ENCODE assay signal across 17 cellular contexts in the genomic region with DNA sequence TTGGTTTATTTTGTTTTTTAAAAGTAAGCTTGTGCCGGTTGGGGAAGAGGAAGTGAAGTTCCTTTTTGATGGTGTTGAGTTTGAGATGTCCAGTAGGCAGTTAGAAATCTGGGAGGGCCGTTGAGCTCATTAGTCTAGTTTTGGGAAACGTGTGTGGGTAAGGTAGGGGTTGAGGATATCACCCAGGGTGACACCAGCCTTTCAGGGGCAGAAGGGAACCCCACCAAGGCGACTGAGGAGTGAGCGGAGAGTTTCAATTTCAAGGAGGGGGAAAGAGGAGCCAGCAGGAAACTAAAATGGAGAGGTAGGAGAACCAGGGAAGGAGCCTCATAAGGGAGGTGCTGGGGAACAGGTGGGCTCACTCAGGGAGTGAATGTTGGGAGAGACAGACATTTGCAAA. TPM values are rescaled to one million over a fixed set of nuclear protein-coding genes. Genes with fewer than 3 reads are reported as not detected.
DNase-seq lines count a peak whose midpoint lies in the region; ATAC-seq, FAIRE-seq and TF ChIP-seq lines count a peak whose summit lies in the region.
"Had no signal": no experiment of that assay in that cellular context is flagged by ENCODE, and none has a peak within 500 bp of the region (broad histone marks: within the 10 kb centered on the region; RNA-seq: fewer than 3 reads in every experiment).

No MANE protein-coding gene starts in this region.

- POLR2A ChIA-PET in A549 (lab: Yijun Ruan, JAX), result interaction anchor here (0.6 kb wide), 1 partner anchor 15 kb away, joined by 4 read pairs; no protein-coding TSS in a partner anchor
- POLR2A ChIA-PET in CD8-positive, alpha-beta memory T cell (lab: Charles Lee), result no interaction called here

- DNase-seq in A549 (ENCODE audit: low read depth in 1 of 2, low spot score in 1 of 2), result no peak
- DNase-seq in CD8-positive, alpha-beta memory T cell, result no peak
- DNase-seq in activated T-helper 1 cell treated with anti-CD3 and anti-CD28 coated beads, Interleukin-12 subunit alpha, Interleukin-12 subunit beta, Interleukin-2, Interleukin-4 antibody, amounts not matched to agents 30 ng/mL and 10 ng/mL and 1 ng/mL, durations not matched to agents 14 hours and 24 hours and 36 hours (ENCODE audit: low spot score), result no peak
- DNase-seq in keratinocyte (ENCODE audit: low read depth, low spot score), result no peak
- no peak for DNase-seq in neuronal stem cell (ENCODE audit: low spot score)
- no peak for DNase-seq in heart left ventricle
- DNase-seq in AG08395 (ENCODE audit: low spot score), result no peak
- DNase-seq: activated gamma-delta T cell; KG1; NCI-H187 treated with DMSO at 0.1 percent for 48 hours; NCI-H748 treated with DMSO at 0.1 percent for 48 hours; SJCRH30; stimulated activated CD4-positive, alpha-beta T cell treated with anti-CD3 and anti-CD28 coated beads, Interleukin-2, amount 100 ng/mL, for 48 hours; stomach had no signal

- peaks cover 90 to 100% (median 100%) of the 10 kb centered on the region in 3 donors for H3K4me1 Mint-ChIP-seq in CD8-positive, alpha-beta memory T cell
- peaks cover 72% of the 10 kb centered on the region for H3K4me1 Mint-ChIP-seq in activated T-helper 1 cell treated with anti-CD3 and anti-CD28 coated beads, Interleukin-12 subunit alpha, Interleukin-12 subunit beta, Interleukin-2, Interleukin-4 antibody, amounts not matched to agents 30 ng/mL and 10 ng/mL and 1 ng/mL, durations not matched to agents 14 hours and 24 hours and 36 hours (ENCODE audit: low read depth)

- no peak for TF ChIP-seq RAD21 in A549 (conservative IDR thresholded peaks at IDR 0.05 in 1 of 2, IDR thresholded peaks at IDR 0.05 in 1 of 2)

- FAIRE-seq in A549 (lab: Jason Lieb, UNC), result no peak
- FAIRE-seq in keratinocyte (lab: Jason Lieb, UNC), result no peak

- peaks cover 0 to 93% (median 27%) of the 10 kb centered on the region in 3 donors for H3K36me3 Mint-ChIP-seq in CD8-positive, alpha-beta memory T cell
- peaks cover 34% of the 10 kb centered on the region for H3K36me3 Mint-ChIP-seq in activated T-helper 1 cell treated with anti-CD3 and anti-CD28 coated beads, Interleukin-12 subunit alpha, Interleukin-12 subunit beta, Interleukin-2, Interleukin-4 antibody, amounts not matched to agents 30 ng/mL and 10 ng/mL and 1 ng/mL, durations not matched to agents 14 hours and 24 hours and 36 hours (ENCODE audit: low read depth)

- TF ChIP-seq POLR2A in A549 (IDR thresholded peaks at IDR 0.05; ENCODE audit: low read length) (no peak), heart left ventricle (IDR thresholded peaks at IDR 0.05) (no peak)

- H3K9me3 Mint-ChIP-seq in CD8-positive, alpha-beta memory T cell, result no peaks in the 10 kb centered on the region
- H3K9me3 Mint-ChIP-seq in activated T-helper 1 cell treated with anti-CD3 and anti-CD28 coated beads, Interleukin-12 subunit alpha, Interleukin-12 subunit beta, Interleukin-2, Interleukin-4 antibody, amounts not matched to agents 30 ng/mL and 10 ng/mL and 1 ng/mL, durations not matched to agents 14 hours and 24 hours and 36 hours, result no peaks in the 10 kb centered on the region

- H3K27ac ChIP-seq in A549 (peak overlapping the region in 1 of 2 experiments; percentile 84; a peak in 4 of 6 replicates), keratinocyte (ENCODE audit: control insufficient read depth, insufficient read depth, low read length) (peak overlapping the region; percentile 15), neuronal stem cell (replicated peaks; ENCODE audit: low read length) (no peak overlapping the region), heart left ventricle (no peak overlapping the region)
- no peak overlapping the region for H3K27ac ChIP-seq in CD8-positive, alpha-beta memory T cell (ENCODE audit: low read depth, low read length)
- H3K27ac ChIP-seq: C4-2B, SJCRH30, VCaP had no signal

- H3K4me1 ChIP-seq in A549 (peaks cover 83% of the 10 kb centered on the region), keratinocyte (ENCODE audit: control insufficient read depth, extremely low read depth, insufficient read depth, low read length) (peaks cover 59% of the 10 kb centered on the region), neuronal stem cell (ENCODE audit: control insufficient read depth in 2 of 2, insufficient read depth in 1 of 2, low read depth in 1 of 2, low read length in 2 of 2) (peaks cover 0 to 7% of the 10 kb centered on the region in 2 donors), heart left ventricle (peaks cover 16 to 98% (median 78%) of the 10 kb centered on the region in 12 donors)
- peaks cover 61% of the 10 kb centered on the region for H3K4me1 ChIP-seq in CD8-positive, alpha-beta memory T cell (ENCODE audit: insufficient read depth, low read length)
- H3K4me1 ChIP-seq: SJCRH30 had no signal

- H3K9me3 ChIP-seq in A549, result no peaks in the 10 kb centered on the region
- no peaks in the 10 kb centered on the region for H3K9me3 ChIP-seq in CD8-positive, alpha-beta memory T cell (ENCODE audit: low read length)
- H3K9me3 ChIP-seq in keratinocyte (ENCODE audit: control insufficient read depth, low read depth, low read length), result no peaks in the 10 kb centered on the region
- no peaks in the 10 kb centered on the region for H3K9me3 ChIP-seq in neuronal stem cell (replicated peaks in 1 of 2; ENCODE audit: control insufficient read depth in 2 of 2, insufficient read depth in 1 of 2, low read depth in 1 of 2, low read length in 2 of 2)
- H3K9me3 ChIP-seq in heart left ventricle, result no peaks in the 10 kb centered on the region
- H3K9me3 ChIP-seq: SJCRH30, stomach had no signal

- peaks cover 18% of the 10 kb centered on the region for H3K36me3 ChIP-seq in CD8-positive, alpha-beta memory T cell (ENCODE audit: insufficient read depth, low read length)
- H3K36me3 ChIP-seq in keratinocyte (ENCODE audit: control insufficient read depth in 2 of 2, extremely low read depth in 1 of 2, insufficient read depth in 2 of 2, low read length in 2 of 2), result peaks cover 21 to 42% of the 10 kb centered on the region in 2 experiments
- peaks cover 12 to 98% of the 10 kb centered on the region in 2 donors for H3K36me3 ChIP-seq in neuronal stem cell (replicated peaks in 1 of 2; ENCODE audit: control insufficient read depth in 2 of 2, insufficient read depth in 2 of 2, low read length in 2 of 2)
- H3K36me3 ChIP-seq in heart left ventricle, result peaks cover 3 to 53% (median 34%) of the 10 kb centered on the region in 9 donors

- H4K20me1 ChIP-seq in keratinocyte (ENCODE audit: control insufficient read depth, extremely low read depth, insufficient read depth, low read length), result peaks cover 37% of the 10 kb centered on the region

- H3K23ac ChIP-seq in neuronal stem cell (ENCODE audit: low read depth, low read length, poor library complexity), result no peak overlapping the region

- peaks cover 4% of the 10 kb centered on the region for H3K79me1 ChIP-seq in neuronal stem cell (ENCODE audit: low read depth, low read length)

- H3K14ac ChIP-seq in neuronal stem cell (ENCODE audit: low read length), result no peak overlapping the region

- no peak overlapping the region for H2BK12ac ChIP-seq in neuronal stem cell (ENCODE audit: low read length)

- no peak overlapping the region for H4K8ac ChIP-seq in neuronal stem cell (ENCODE audit: low read depth, low read length)

- no peak overlapping the region for H2AFZ ChIP-seq in keratinocyte (ENCODE audit: control insufficient read depth, low read length)
- H2AFZ ChIP-seq in neuronal stem cell (ENCODE audit: low read length), result no peak overlapping the region

- H3K27me3 ChIP-seq in CD8-positive, alpha-beta memory T cell (ENCODE audit: insufficient read depth, low read length, poor library complexity, severe bottlenecking), result no peaks in the 10 kb centered on the region
- H3K27me3 ChIP-seq in keratinocyte (ENCODE audit: control insufficient read depth, extremely low read depth, insufficient read depth, low read length) (no peaks in the 10 kb centered on the region), neuronal stem cell (ENCODE audit: control insufficient read depth in 3 of 3, insufficient read depth in 3 of 3, low read depth in 1 of 3, low read length in 3 of 3) (no peaks in the 10 kb centered on the region), heart left ventricle (no peaks in the 10 kb centered on the region)
- H3K27me3 ChIP-seq: SJCRH30, stomach had no signal

- H2BK15ac ChIP-seq in neuronal stem cell (ENCODE audit: low read length), result no peak overlapping the region

- H3K27me3 Mint-ChIP-seq in CD8-positive, alpha-beta memory T cell, result no peaks in the 10 kb centered on the region
- H3K27me3 Mint-ChIP-seq in activated T-helper 1 cell treated with anti-CD3 and anti-CD28 coated beads, Interleukin-12 subunit alpha, Interleukin-12 subunit beta, Interleukin-2, Interleukin-4 antibody, amounts not matched to agents 30 ng/mL and 10 ng/mL and 1 ng/mL, durations not matched to agents 14 hours and 24 hours and 36 hours (ENCODE audit: insufficient read depth), result no peaks in the 10 kb centered on the region

- no peak overlapping the region for H2BK5ac ChIP-seq in neuronal stem cell (ENCODE audit: low read length)

- intact Hi-C loops in activated T-helper 1 cell treated with anti-CD3 and anti-CD28 coated beads, Interleukin-12 subunit alpha, Interleukin-12 subunit beta, Interleukin-2, Interleukin-4 antibody, amounts not matched to agents 30 ng/mL and 10 ng/mL and 1 ng/mL, durations not matched to agents 14 hours and 24 hours and 36 hours (cut with micrococcal nuclease), result no loop called here
- intact Hi-C loops in heart left ventricle (cut with DNase I), result no loop called here

- no peak overlapping the region for H3K4me3 ChIP-seq in A549
- H3K4me3 ChIP-seq in CD8-positive, alpha-beta memory T cell (ENCODE audit: low read length), result no peak overlapping the region
- no peak overlapping the region for H3K4me3 ChIP-seq in keratinocyte (ENCODE audit: control insufficient read depth in 2 of 3, extremely low read depth in 1 of 3, insufficient read depth in 2 of 3, low read depth in 1 of 3, low read length in 3 of 3)
- no peak overlapping the region for H3K4me3 ChIP-seq in neuronal stem cell (ENCODE audit: low read length in 2 of 2)
- no peak overlapping the region for H3K4me3 ChIP-seq in heart left ventricle
- H3K4me3 ChIP-seq: SJCRH30, stomach had no signal

- no peak for ATAC-seq in A549
- ATAC-seq in heart left ventricle, result no peak
- no peak for ATAC-seq in activated CD4-positive, CD25-positive, alpha-beta regulatory T cell treated with anti-CD3 and anti-CD28 coated beads, Interleukin-2, amount 50 U/mL, for 24 hours

- H2BK120ac ChIP-seq in neuronal stem cell (ENCODE audit: low read depth, low read length), result no peak overlapping the region

- peak overlapping the region; percentile 47 to 86 (median 76) for H3K27ac Mint-ChIP-seq in CD8-positive, alpha-beta memory T cell
- H3K27ac Mint-ChIP-seq in activated T-helper 1 cell treated with anti-CD3 and anti-CD28 coated beads, Interleukin-12 subunit alpha, Interleukin-12 subunit beta, Interleukin-2, Interleukin-4 antibody, amounts not matched to agents 30 ng/mL and 10 ng/mL and 1 ng/mL, durations not matched to agents 14 hours and 24 hours and 36 hours, result peak overlapping the region; percentile 50

- H3K4me3 Mint-ChIP-seq in CD8-positive, alpha-beta memory T cell, result peak overlapping the region in 6 of 7 donors; percentile 16 to 59 (median 45)
- no peak overlapping the region for H3K4me3 Mint-ChIP-seq in activated T-helper 1 cell treated with anti-CD3 and anti-CD28 coated beads, Interleukin-12 subunit alpha, Interleukin-12 subunit beta, Interleukin-2, Interleukin-4 antibody, amounts not matched to agents 30 ng/mL and 10 ng/mL and 1 ng/mL, durations not matched to agents 14 hours and 24 hours and 36 hours

- dilution Hi-C loops in keratinocyte (cut with MboI; ENCODE audit: extremely low pct_ligation_motif_present, low sequenced_read_pairs), result loop anchor here (25.0 kb wide), 1 partner anchor 177 kb away; no protein-coding TSS in a partner anchor

- peaks cover 4% of the 10 kb centered on the region for H3K9me1 ChIP-seq in keratinocyte (ENCODE audit: control insufficient read depth, extremely low read depth, insufficient read depth, low read length)

- H4K91ac ChIP-seq in neuronal stem cell (ENCODE audit: low read depth, low read length, poor library complexity), result no peak overlapping the region

- WGBS in A549 (ENCODE audit: missing lambda C conversion rate), result 90% methylated on average over 5 of the region's 5 CpGs
- WGBS in neuronal stem cell (ENCODE audit: extremely low coverage in 2 of 2, insufficient read length in 2 of 2, insufficient replicate concordance in 1 of 2), 2 donors, result no CpG with 5 or more reads among the region's 5 CpGs
- WGBS in heart left ventricle, 4 donors, result 69 to 76% (median 73%) methylated on average over 5 of the region's 5 CpGs

- no peak overlapping the region for H3K9ac ChIP-seq in keratinocyte (ENCODE audit: control insufficient read depth, extremely low read depth, insufficient read depth, low read length)
- no peak overlapping the region for H3K9ac ChIP-seq in neuronal stem cell (ENCODE audit: low read depth, low read length, poor library complexity)

- TF ChIP-seq EP300 in A549 (IDR thresholded peaks at IDR 0.05), result no peak

- H3K18ac ChIP-seq in neuronal stem cell (ENCODE audit: low read length), result no peak overlapping the region

- no peak for TF ChIP-seq CTCF in A549 (IDR thresholded peaks at IDR 0.05)
- TF ChIP-seq CTCF in keratinocyte (optimal IDR thresholded peaks at IDR 0.05 in 1 of 3, IDR thresholded peaks at IDR 0.05 in 1 of 3, conservative IDR thresholded peaks at IDR 0.05 in 1 of 3; ENCODE audit: extremely low read depth in 1 of 3, insufficient read depth in 2 of 3, low read length in 3 of 3), result no peak
- no peak for TF ChIP-seq CTCF in heart left ventricle (IDR thresholded peaks at IDR 0.05)

- CTCF ChIA-PET in A549 (lab: Yijun Ruan, JAX), result interaction anchor here (0.6 to 2.2 kb wide), 3 partner anchors 11 to 178 kb away, joined by 3 to 10 read pairs (median 8); no protein-coding TSS in a partner anchor
- CTCF ChIA-PET in CD8-positive, alpha-beta memory T cell (lab: Charles Lee), result interaction anchor here (1.8 kb wide), 1 partner anchor 25 kb away, joined by 4 read pairs; no protein-coding TSS in a partner anchor

- H2AK5ac ChIP-seq in neuronal stem cell (ENCODE audit: low read depth, low read length), result no peak overlapping the region

- H3K4me2 ChIP-seq in A549 (peak overlapping the region; percentile 17; the same call in 1 of the 3 replicates), keratinocyte (ENCODE audit: control insufficient read depth, extremely low read depth, insufficient read depth, low read depth, low read length) (no peak overlapping the region), neuronal stem cell (ENCODE audit: insufficient read depth, low read length, poor library complexity, severe bottlenecking) (no peak overlapping the region)

- H3K4ac ChIP-seq in neuronal stem cell (ENCODE audit: low read length), result no peak overlapping the region

- H3K79me2 ChIP-seq in keratinocyte (ENCODE audit: control insufficient read depth, insufficient read depth, low read length), result peaks cover 97% of the 10 kb centered on the region

RNA-seq across cellular contexts. Expression of gene HAPSTR1, which starts 22.7 kb away (rescaled TPM):
- polyA plus RNA-seq in A549 (2011; rRNA removed), result 36.9 and 41.8 TPM in 2 replicates
- polyA plus RNA-seq in A549 (2012; cell fraction: cytosol; rRNA removed), result 6.9 and 8.8 TPM in 2 replicates
- 5.1 and 9.1 TPM in 2 replicates for polyA plus RNA-seq in A549 (2012; cell fraction: nucleus; rRNA removed)
- polyA plus RNA-seq in A549 (2017; fragmentation: RNase III; extraction: RNeasy Plus Mini Kit Qiagen cat#74134 plus additional on column Dnase treatment), result 22.4 to 24.4 TPM (median 22.9 TPM) in 3 replicates
- 42.9 and 44.1 TPM in 2 replicates for polyA minus RNA-seq in A549 (2011; rRNA and poly(A)+ RNA removed)
- total RNA-seq in CD8-positive, alpha-beta memory T cell, result 10 to 100 TPM; 60.4 to 61.2 TPM
- polyA plus RNA-seq in CD8-positive, alpha-beta memory T cell, result 21.3 TPM
- 55.2 and 59.1 TPM in 2 replicates for total RNA-seq in activated T-helper 1 cell treated with anti-CD3 and anti-CD28 coated beads, Interleukin-12 subunit alpha, Interleukin-12 subunit beta, Interleukin-2, Interleukin-4 antibody, amounts not matched to agents 30 ng/mL and 10 ng/mL and 1 ng/mL, durations not matched to agents 14 hours and 24 hours and 36 hours
- 34.0 to 46.5 TPM (median 36.7 TPM) in 3 replicates for polyA plus RNA-seq in keratinocyte
- polyA plus RNA-seq in keratinocyte (2011; ENCODE audit: low read depth), result 35.9 TPM
- 32.7 and 52.5 TPM in 2 replicates for polyA plus RNA-seq in keratinocyte (2011; cell fraction: cytosol; rRNA removed)
- polyA plus RNA-seq in keratinocyte (2011; cell fraction: nucleus; rRNA removed), result 57.5 and 66.9 TPM in 2 replicates
- polyA plus RNA-seq in keratinocyte (2012; ENCODE audit: low replicate concordance), result 36.2 and 43.6 TPM in 2 replicates
- polyA minus RNA-seq in keratinocyte, result 38.3 to 71.0 TPM (median 45.7 TPM) in 3 replicates
- 41.2 TPM for polyA minus RNA-seq in keratinocyte (2011; cell fraction: cytosol; rRNA and poly(A)+ RNA removed)
- 29.2 and 67.5 TPM in 2 replicates for polyA minus RNA-seq in keratinocyte (2011; cell fraction: nucleus; rRNA and poly(A)+ RNA removed)
- polyA plus RNA-seq in neuronal stem cell (2013, experiment 1 of 2), result 25.7 TPM
- 27.4 TPM for polyA plus RNA-seq in neuronal stem cell (2013, experiment 2 of 2)
- 10 to 100 TPM; 48.9 to 78.4 (median 62.5) TPM for total RNA-seq in heart left ventricle
- polyA plus RNA-seq in heart left ventricle, result 10 to 100 TPM; 13.3 to 28.9 TPM
